Comparison of ENCODE assay signal across 1 cellular context in the genomic region with DNA sequence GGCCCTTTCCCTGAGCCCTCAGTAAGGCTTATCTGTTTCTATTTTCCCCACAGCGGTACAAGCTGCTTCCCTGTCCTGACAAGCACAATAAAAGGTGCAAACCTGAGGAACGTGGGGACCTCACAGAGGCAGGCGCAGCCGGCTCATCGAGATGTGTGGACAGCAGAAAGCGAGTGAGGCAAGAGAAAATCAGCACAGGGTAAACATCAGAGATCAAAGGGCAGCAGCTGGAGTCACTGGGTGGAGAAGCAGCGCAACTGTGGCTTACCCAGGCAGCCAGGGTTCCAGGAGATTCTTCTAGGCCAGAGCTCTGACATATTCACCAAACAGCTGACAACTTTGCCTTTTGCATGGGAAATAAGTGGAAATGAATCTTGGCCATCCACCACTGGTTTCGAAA.
TF ChIP-seq lines count a peak whose summit lies in the region.

No MANE protein-coding gene starts in this region.

TF ChIP-seq in HepG2, 621 proteins besides CTCF, POLR2A, EP300 and RAD21 (continued from another document and continues in another):
- TF ChIP-seq, protein P1, sequence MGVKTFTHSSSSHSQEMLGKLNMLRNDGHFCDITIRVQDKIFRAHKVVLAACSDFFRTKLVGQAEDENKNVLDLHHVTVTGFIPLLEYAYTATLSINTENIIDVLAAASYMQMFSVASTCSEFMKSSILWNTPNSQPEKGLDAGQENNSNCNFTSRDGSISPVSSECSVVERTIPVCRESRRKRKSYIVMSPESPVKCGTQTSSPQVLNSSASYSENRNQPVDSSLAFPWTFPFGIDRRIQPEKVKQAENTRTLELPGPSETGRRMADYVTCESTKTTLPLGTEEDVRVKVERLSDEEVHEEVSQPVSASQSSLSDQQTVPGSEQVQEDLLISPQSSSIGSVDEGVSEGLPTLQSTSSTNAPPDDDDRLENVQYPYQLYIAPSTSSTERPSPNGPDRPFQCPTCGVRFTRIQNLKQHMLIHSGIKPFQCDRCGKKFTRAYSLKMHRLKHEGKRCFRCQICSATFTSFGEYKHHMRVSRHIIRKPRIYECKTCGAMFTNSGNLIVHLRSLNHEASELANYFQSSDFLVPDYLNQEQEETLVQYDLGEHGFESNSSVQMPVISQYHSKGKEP (CRISPR knock-in tag; IDR thresholded peaks at IDR 0.05), result no peak
- TF ChIP-seq ZNF547 (CRISPR knock-in tag; IDR thresholded peaks at IDR 0.05) (no peak), ZNF207 (IDR thresholded peaks at IDR 0.05; ENCODE audit: borderline replicate concordance) (no peak), PRPF4 (IDR thresholded peaks at IDR 0.05; ENCODE audit: low read depth, low read length, poor library complexity, severe bottlenecking) (no peak), AHR (CRISPR knock-in tag; IDR thresholded peaks at IDR 0.05) (0 out of 2 replicates have a peak, but pooled peaks have one; percentile 43), TOE1 (CRISPR knock-in tag; IDR thresholded peaks at IDR 0.05) (no peak), ZNF720 (CRISPR knock-in tag; IDR thresholded peaks at IDR 0.05) (no peak), ZSCAN9 (CRISPR knock-in tag; IDR thresholded peaks at IDR 0.05; ENCODE audit: borderline replicate concordance) (no peak), ZFYVE20 (CRISPR knock-in tag; IDR thresholded peaks at IDR 0.05; ENCODE audit: borderline replicate concordance, low read depth) (no peak), NPAS2 (CRISPR knock-in tag; IDR thresholded peaks at IDR 0.05; ENCODE audit: borderline replicate concordance) (no peak), ZNF709 (CRISPR knock-in tag; IDR thresholded peaks at IDR 0.05) (no peak), ONECUT2 (CRISPR knock-in tag; IDR thresholded peaks at IDR 0.05) (no peak), GZF1 (CRISPR knock-in tag; IDR thresholded peaks at IDR 0.05) (no peak), RFXANK (CRISPR knock-in tag; IDR thresholded peaks at IDR 0.05) (no peak), KLF11 (CRISPR knock-in tag; IDR thresholded peaks at IDR 0.05) (no peak), MEIS2 (CRISPR knock-in tag; IDR thresholded peaks at IDR 0.05) (0 out of 2 replicates have a peak, but pooled peaks have one; percentile 60), KDM3A (CRISPR knock-in tag; IDR thresholded peaks at IDR 0.05; ENCODE audit: low read depth) (0 out of 2 replicates have a peak, but pooled peaks have one; percentile 28), KDM6A (CRISPR knock-in tag; IDR thresholded peaks at IDR 0.05; ENCODE audit: low read depth) (no peak), SMARCE1 (IDR thresholded peaks at IDR 0.05; ENCODE audit: borderline replicate concordance) (no peak), ZNF317 (CRISPR knock-in tag; IDR thresholded peaks at IDR 0.05) (no peak), ZNF337 (CRISPR knock-in tag; IDR thresholded peaks at IDR 0.05; ENCODE audit: borderline replicate concordance, low read depth) (0 out of 2 replicates have a peak, but pooled peaks have one; percentile 59), DNMT3B (CRISPR knock-in tag; conservative IDR thresholded peaks at IDR 0.05) (no peak), ZIK1 (CRISPR knock-in tag; IDR thresholded peaks at IDR 0.05; ENCODE audit: borderline replicate concordance, low read depth) (no peak), JDP2 (CRISPR knock-in tag; IDR thresholded peaks at IDR 0.05; ENCODE audit: borderline replicate concordance) (no peak), TOPORS (CRISPR knock-in tag; IDR thresholded peaks at IDR 0.05) (no peak), HMG20B (CRISPR knock-in tag; conservative IDR thresholded peaks at IDR 0.05) (peak; percentile 99), MTA3 (CRISPR knock-in tag; IDR thresholded peaks at IDR 0.05) (no peak), ZFP41 (CRISPR knock-in tag; IDR thresholded peaks at IDR 0.05; ENCODE audit: borderline replicate concordance) (no peak), ZNF432 (CRISPR knock-in tag; IDR thresholded peaks at IDR 0.05; ENCODE audit: borderline replicate concordance) (no peak), ZFP37 (CRISPR knock-in tag; IDR thresholded peaks at IDR 0.05; ENCODE audit: borderline replicate concordance) (no peak), IKZF4 (CRISPR knock-in tag; IDR thresholded peaks at IDR 0.05; ENCODE audit: borderline replicate concordance, low read depth, not compliant biosample characterization) (no peak), ZFX (CRISPR knock-in tag; IDR thresholded peaks at IDR 0.05; ENCODE audit: low read depth) (peak; percentile 56; the same call in 1 of the 2 replicates)
- TF ChIP-seq, protein P2, sequence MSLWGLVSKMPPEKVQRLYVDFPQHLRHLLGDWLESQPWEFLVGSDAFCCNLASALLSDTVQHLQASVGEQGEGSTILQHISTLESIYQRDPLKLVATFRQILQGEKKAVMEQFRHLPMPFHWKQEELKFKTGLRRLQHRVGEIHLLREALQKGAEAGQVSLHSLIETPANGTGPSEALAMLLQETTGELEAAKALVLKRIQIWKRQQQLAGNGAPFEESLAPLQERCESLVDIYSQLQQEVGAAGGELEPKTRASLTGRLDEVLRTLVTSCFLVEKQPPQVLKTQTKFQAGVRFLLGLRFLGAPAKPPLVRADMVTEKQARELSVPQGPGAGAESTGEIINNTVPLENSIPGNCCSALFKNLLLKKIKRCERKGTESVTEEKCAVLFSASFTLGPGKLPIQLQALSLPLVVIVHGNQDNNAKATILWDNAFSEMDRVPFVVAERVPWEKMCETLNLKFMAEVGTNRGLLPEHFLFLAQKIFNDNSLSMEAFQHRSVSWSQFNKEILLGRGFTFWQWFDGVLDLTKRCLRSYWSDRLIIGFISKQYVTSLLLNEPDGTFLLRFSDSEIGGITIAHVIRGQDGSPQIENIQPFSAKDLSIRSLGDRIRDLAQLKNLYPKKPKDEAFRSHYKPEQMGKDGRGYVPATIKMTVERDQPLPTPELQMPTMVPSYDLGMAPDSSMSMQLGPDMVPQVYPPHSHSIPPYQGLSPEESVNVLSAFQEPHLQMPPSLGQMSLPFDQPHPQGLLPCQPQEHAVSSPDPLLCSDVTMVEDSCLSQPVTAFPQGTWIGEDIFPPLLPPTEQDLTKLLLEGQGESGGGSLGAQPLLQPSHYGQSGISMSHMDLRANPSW (CRISPR knock-in tag; IDR thresholded peaks at IDR 0.05; ENCODE audit: borderline replicate concordance), result no peak
- TF ChIP-seq, protein P3, sequence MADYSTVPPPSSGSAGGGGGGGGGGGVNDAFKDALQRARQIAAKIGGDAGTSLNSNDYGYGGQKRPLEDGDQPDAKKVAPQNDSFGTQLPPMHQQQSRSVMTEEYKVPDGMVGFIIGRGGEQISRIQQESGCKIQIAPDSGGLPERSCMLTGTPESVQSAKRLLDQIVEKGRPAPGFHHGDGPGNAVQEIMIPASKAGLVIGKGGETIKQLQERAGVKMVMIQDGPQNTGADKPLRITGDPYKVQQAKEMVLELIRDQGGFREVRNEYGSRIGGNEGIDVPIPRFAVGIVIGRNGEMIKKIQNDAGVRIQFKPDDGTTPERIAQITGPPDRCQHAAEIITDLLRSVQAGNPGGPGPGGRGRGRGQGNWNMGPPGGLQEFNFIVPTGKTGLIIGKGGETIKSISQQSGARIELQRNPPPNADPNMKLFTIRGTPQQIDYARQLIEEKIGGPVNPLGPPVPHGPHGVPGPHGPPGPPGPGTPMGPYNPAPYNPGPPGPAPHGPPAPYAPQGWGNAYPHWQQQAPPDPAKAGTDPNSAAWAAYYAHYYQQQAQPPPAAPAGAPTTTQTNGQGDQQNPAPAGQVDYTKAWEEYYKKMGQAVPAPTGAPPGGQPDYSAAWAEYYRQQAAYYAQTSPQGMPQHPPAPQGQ (CRISPR knock-in tag; IDR thresholded peaks at IDR 0.05; ENCODE audit: borderline replicate concordance), result no peak
- TF ChIP-seq, protein P4, sequence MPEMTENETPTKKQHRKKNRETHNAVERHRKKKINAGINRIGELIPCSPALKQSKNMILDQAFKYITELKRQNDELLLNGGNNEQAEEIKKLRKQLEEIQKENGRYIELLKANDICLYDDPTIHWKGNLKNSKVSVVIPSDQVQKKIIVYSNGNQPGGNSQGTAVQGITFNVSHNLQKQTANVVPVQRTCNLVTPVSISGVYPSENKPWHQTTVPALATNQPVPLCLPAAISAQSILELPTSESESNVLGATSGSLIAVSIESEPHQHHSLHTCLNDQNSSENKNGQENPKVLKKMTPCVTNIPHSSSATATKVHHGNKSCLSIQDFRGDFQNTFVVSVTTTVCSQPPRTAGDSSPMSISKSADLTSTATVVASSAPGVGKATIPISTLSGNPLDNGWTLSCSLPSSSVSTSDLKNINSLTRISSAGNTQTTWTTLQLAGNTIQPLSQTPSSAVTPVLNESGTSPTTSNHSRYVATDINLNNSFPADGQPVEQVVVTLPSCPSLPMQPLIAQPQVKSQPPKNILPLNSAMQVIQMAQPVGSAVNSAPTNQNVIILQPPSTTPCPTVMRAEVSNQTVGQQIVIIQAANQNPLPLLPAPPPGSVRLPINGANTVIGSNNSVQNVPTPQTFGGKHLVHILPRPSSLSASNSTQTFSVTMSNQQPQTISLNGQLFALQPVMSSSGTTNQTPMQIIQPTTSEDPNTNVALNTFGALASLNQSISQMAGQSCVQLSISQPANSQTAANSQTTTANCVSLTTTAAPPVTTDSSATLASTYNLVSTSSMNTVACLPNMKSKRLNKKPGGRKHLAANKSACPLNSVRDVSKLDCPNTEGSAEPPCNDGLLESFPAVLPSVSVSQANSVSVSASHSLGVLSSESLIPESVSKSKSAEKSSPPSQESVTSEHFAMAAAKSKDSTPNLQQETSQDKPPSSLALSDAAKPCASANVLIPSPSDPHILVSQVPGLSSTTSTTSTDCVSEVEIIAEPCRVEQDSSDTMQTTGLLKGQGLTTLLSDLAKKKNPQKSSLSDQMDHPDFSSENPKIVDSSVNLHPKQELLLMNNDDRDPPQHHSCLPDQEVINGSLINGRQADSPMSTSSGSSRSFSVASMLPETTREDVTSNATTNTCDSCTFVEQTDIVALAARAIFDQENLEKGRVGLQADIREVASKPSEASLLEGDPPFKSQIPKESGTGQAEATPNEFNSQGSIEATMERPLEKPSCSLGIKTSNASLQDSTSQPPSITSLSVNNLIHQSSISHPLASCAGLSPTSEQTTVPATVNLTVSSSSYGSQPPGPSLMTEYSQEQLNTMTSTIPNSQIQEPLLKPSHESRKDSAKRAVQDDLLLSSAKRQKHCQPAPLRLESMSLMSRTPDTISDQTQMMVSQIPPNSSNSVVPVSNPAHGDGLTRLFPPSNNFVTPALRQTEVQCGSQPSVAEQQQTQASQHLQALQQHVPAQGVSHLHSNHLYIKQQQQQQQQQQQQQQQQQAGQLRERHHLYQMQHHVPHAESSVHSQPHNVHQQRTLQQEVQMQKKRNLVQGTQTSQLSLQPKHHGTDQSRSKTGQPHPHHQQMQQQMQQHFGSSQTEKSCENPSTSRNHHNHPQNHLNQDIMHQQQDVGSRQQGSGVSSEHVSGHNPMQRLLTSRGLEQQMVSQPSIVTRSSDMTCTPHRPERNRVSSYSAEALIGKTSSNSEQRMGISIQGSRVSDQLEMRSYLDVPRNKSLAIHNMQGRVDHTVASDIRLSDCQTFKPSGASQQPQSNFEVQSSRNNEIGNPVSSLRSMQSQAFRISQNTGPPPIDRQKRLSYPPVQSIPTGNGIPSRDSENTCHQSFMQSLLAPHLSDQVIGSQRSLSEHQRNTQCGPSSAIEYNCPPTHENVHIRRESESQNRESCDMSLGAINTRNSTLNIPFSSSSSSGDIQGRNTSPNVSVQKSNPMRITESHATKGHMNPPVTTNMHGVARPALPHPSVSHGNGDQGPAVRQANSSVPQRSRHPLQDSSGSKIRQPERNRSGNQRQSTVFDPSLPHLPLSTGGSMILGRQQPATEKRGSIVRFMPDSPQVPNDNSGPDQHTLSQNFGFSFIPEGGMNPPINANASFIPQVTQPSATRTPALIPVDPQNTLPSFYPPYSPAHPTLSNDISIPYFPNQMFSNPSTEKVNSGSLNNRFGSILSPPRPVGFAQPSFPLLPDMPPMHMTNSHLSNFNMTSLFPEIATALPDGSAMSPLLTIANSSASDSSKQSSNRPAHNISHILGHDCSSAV (CRISPR knock-in tag; IDR thresholded peaks at IDR 0.05; ENCODE audit: borderline replicate concordance), result no peak
- TF ChIP-seq, protein P5, sequence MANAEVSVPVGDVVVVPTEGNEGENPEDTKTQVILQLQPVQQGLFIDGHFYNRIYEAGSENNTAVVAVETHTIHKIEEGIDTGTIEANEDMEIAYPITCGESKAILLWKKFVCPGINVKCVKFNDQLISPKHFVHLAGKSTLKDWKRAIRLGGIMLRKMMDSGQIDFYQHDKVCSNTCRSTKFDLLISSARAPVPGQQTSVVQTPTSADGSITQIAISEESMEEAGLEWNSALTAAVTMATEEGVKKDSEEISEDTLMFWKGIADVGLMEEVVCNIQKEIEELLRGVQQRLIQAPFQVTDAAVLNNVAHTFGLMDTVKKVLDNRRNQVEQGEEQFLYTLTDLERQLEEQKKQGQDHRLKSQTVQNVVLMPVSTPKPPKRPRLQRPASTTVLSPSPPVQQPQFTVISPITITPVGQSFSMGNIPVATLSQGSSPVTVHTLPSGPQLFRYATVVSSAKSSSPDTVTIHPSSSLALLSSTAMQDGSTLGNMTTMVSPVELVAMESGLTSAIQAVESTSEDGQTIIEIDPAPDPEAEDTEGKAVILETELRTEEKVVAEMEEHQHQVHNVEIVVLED (CRISPR knock-in tag; IDR thresholded peaks at IDR 0.05; ENCODE audit: borderline replicate concordance), result no peak
- TF ChIP-seq, protein P6, sequence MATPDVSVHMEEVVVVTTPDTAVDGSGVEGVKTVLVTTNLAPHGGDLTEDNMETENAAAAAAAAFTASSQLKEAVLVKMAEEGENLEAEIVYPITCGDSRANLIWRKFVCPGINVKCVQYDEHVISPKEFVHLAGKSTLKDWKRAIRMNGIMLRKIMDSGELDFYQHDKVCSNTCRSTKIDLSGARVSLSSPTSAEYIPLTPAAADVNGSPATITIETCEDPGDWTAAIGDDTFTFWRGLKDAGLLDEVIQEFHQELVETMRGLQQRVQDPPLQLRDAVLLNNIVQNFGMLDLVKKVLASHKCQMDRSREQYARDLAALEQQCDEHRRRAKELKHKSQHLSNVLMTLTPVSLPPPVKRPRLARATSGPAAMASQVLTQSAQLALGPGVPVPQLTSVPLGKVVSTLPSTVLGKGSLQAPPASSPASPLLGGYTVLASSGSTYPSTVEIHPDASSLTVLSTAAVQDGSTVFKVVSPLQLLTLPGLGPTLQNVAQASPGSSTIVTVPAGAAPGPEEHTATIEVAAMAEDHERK (CRISPR knock-in tag; IDR thresholded peaks at IDR 0.05; ENCODE audit: low read depth), result no peak
- TF ChIP-seq, protein P7, sequence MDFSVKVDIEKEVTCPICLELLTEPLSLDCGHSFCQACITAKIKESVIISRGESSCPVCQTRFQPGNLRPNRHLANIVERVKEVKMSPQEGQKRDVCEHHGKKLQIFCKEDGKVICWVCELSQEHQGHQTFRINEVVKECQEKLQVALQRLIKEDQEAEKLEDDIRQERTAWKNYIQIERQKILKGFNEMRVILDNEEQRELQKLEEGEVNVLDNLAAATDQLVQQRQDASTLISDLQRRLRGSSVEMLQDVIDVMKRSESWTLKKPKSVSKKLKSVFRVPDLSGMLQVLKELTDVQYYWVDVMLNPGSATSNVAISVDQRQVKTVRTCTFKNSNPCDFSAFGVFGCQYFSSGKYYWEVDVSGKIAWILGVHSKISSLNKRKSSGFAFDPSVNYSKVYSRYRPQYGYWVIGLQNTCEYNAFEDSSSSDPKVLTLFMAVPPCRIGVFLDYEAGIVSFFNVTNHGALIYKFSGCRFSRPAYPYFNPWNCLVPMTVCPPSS (IDR thresholded peaks at IDR 0.05), result no peak
- TF ChIP-seq, protein P8, sequence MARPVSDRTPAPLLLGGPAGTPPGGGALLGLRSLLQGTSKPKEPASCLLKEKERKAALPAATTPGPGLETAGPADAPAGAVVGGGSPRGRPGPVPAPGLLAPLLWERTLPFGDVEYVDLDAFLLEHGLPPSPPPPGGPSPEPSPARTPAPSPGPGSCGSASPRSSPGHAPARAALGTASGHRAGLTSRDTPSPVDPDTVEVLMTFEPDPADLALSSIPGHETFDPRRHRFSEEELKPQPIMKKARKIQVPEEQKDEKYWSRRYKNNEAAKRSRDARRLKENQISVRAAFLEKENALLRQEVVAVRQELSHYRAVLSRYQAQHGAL (CRISPR knock-in tag; IDR thresholded peaks at IDR 0.05; ENCODE audit: not compliant biosample characterization), result no peak
- TF ChIP-seq, protein P9, sequence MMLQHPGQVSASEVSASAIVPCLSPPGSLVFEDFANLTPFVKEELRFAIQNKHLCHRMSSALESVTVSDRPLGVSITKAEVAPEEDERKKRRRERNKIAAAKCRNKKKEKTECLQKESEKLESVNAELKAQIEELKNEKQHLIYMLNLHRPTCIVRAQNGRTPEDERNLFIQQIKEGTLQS (CRISPR knock-in tag; IDR thresholded peaks at IDR 0.05), result peak; percentile 80
